12 cellular contexts compared by ENCODE assay signal in the genomic region with DNA sequence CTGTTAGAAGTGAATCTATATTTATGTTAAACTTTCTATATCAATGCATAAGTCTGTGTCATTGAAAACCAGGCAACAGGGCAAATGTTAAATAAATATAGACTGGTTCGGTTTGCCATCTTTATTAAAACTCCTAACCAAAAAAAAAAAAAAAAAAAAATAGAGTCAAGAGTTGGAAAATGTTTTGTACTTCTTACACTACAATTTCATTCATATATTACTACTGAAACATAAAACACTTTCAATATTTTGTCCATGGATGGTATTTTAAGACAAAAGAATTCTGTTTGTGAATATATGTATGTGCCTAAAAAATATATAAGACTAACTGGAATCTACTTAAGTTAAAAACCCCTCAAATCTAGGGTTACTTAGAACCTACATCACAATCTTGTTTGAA. TPM values are rescaled to one million over a fixed set of nuclear protein-coding genes. Genes with fewer than 3 reads are reported as not detected.
"Had no signal": no experiment of that assay in that cellular context is flagged by ENCODE, and none has a peak within 500 bp of the region (broad histone marks: within the 10 kb centered on the region; RNA-seq: fewer than 3 reads in every experiment).

No MANE protein-coding gene starts in this region.

- H3K9me3 ChIP-seq: adrenal gland, pancreas, vagina had no signal

- ATAC-seq: effector memory CD8-positive, alpha-beta T cell; left cardiac atrium; natural killer cell; pancreas; T-helper 17 cell had no signal

- H3K27ac ChIP-seq: adrenal gland, coronary artery, pancreas, vagina had no signal

- H3K4me3 ChIP-seq: coronary artery, pancreas, vagina had no signal

- H3K36me3 ChIP-seq: adrenal gland, pancreas, vagina had no signal

- H3K4me3 Mint-ChIP-seq: effector memory CD8-positive, alpha-beta T cell; natural killer cell; T-helper 17 cell had no signal

- H3K9me3 Mint-ChIP-seq: activated T-helper 2 cell treated with anti-CD3 and anti-CD28 coated beads, Interferon-gamma antibody, Interleukin-2, Interleukin-4, amounts not matched to agents 10 μg/mL and 5 μg/mL and 100 μg/mL, durations not matched to agents 14 hours and 24 hours and 36 hours had no signal

- H3K27me3 ChIP-seq: vagina had no signal

- DNase-seq: activated CD4-positive, CD25-positive, alpha-beta regulatory T cell; activated naive CD4-positive, alpha-beta T cell treated with anti-CD3 and anti-CD28 coated beads, Interleukin-2, amount 50 U/mL, for 16 hours; adrenal gland; caudate nucleus; effector memory CD8-positive, alpha-beta T cell; left cardiac atrium; natural killer cell; pancreas; T-helper 17 cell had no signal

- H3K27ac Mint-ChIP-seq: activated T-helper 2 cell treated with anti-CD3 and anti-CD28 coated beads, Interferon-gamma antibody, Interleukin-2, Interleukin-4, amounts not matched to agents 10 μg/mL and 5 μg/mL and 100 μg/mL, durations not matched to agents 14 hours and 24 hours and 36 hours; effector memory CD8-positive, alpha-beta T cell; natural killer cell; T-helper 17 cell had no signal

RNA-seq across cellular contexts. Expression of gene DACH1, which starts 5.2 kb away (rescaled TPM):
- total RNA-seq: activated T-helper 2 cell treated with anti-CD3 and anti-CD28 coated beads, Interferon-gamma antibody, Interleukin-2, Interleukin-4, amounts not matched to agents 10 μg/mL and 5 μg/mL and 100 μg/mL, durations not matched to agents 14 hours and 24 hours and 36 hours had no signal
